Comparison of ENCODE assay signal across 2 cellular contexts in the genomic region with DNA sequence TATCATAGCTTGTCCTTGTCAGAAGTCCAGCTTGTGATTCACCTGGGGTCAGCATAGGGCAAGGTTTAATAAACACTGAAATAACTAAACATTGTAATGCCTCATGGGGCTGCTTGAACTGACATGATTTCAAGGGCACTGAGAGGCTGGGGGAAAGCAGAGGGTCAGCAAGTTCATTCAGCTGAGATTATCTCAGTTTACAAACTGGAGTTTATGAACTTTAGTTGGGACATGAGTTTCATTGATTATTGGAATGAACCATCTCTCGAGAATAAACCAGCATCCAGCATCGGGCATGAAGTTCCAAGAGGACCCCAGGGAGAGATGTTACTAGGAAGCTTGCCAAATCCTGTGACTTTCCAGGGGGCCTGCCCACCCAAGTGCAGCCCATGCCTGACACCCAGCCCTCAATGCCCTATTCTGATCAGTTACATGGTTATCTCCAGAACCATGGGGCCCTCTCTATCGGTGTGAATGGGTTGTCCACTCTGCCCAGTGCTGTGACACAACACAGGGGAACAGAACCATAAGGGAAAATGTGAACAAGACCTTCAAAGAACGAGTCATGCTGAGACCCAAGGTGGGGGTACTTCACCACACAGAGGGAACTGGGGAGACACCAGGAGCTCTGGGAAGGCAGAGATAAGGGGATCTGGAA.
TF ChIP-seq lines count a peak whose summit lies in the region.

No MANE protein-coding gene starts in this region.

TF ChIP-seq in WTC11, 78 proteins besides CTCF, POLR2A, EP300 and RAD21:
- TF ChIP-seq EMX1 (CRISPR knock-in tag; IDR thresholded peaks at IDR 0.05) (no peak), ATF1 (CRISPR knock-in tag; IDR thresholded peaks at IDR 0.05) (no peak), GTF2I (CRISPR knock-in tag; conservative IDR thresholded peaks at IDR 0.05) (no peak), TP53 (CRISPR knock-in tag; IDR thresholded peaks at IDR 0.05) (no peak), TEAD1 (CRISPR knock-in tag; IDR thresholded peaks at IDR 0.05) (no peak), ZNF263 (CRISPR knock-in tag; IDR thresholded peaks at IDR 0.05; ENCODE audit: low read depth) (no peak), GABPB1 (CRISPR knock-in tag; IDR thresholded peaks at IDR 0.05) (peak; percentile 72)
- TF ChIP-seq, protein P1, sequence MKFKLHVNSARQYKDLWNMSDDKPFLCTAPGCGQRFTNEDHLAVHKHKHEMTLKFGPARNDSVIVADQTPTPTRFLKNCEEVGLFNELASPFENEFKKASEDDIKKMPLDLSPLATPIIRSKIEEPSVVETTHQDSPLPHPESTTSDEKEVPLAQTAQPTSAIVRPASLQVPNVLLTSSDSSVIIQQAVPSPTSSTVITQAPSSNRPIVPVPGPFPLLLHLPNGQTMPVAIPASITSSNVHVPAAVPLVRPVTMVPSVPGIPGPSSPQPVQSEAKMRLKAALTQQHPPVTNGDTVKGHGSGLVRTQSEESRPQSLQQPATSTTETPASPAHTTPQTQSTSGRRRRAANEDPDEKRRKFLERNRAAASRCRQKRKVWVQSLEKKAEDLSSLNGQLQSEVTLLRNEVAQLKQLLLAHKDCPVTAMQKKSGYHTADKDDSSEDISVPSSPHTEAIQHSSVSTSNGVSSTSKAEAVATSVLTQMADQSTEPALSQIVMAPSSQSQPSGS (CRISPR knock-in tag; IDR thresholded peaks at IDR 0.05; ENCODE audit: borderline replicate concordance, low read depth): no peak
- TF ChIP-seq, protein P2, sequence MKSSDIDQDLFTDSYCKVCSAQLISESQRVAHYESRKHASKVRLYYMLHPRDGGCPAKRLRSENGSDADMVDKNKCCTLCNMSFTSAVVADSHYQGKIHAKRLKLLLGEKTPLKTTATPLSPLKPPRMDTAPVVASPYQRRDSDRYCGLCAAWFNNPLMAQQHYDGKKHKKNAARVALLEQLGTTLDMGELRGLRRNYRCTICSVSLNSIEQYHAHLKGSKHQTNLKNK (CRISPR knock-in tag; IDR thresholded peaks at IDR 0.05): no peak
TF ChIP-seq in WTC11: peak in this region for 1.

TF ChIP-seq in HepG2, 621 proteins besides CTCF, POLR2A, EP300 and RAD21 (continues in another document):
- TF ChIP-seq, protein P3, sequence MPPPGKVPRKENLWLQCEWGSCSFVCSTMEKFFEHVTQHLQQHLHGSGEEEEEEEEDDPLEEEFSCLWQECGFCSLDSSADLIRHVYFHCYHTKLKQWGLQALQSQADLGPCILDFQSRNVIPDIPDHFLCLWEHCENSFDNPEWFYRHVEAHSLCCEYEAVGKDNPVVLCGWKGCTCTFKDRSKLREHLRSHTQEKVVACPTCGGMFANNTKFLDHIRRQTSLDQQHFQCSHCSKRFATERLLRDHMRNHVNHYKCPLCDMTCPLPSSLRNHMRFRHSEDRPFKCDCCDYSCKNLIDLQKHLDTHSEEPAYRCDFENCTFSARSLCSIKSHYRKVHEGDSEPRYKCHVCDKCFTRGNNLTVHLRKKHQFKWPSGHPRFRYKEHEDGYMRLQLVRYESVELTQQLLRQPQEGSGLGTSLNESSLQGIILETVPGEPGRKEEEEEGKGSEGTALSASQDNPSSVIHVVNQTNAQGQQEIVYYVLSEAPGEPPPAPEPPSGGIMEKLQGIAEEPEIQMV (CRISPR knock-in tag; IDR thresholded peaks at IDR 0.05; ENCODE audit: low read depth): 0 out of 2 replicates have a peak, but pooled peaks have one; percentile 24
- TF ChIP-seq PHF20 (CRISPR knock-in tag; IDR thresholded peaks at IDR 0.05) (no peak), KAT8 (CRISPR knock-in tag; IDR thresholded peaks at IDR 0.05) (peak; percentile 45; the same call in 1 of the 2 replicates), MEF2D (CRISPR knock-in tag; IDR thresholded peaks at IDR 0.05) (peak; percentile 71; the same call in 1 of the 2 replicates), NFIC (IDR thresholded peaks at IDR 0.05; ENCODE audit: low read length) (peak; percentile 85), MAF1 (CRISPR knock-in tag; IDR thresholded peaks at IDR 0.05; ENCODE audit: borderline replicate concordance) (no peak), TP53 (CRISPR knock-in tag; conservative IDR thresholded peaks at IDR 0.05) (0 out of 2 replicates have a peak, but pooled peaks have one; percentile 12), SRSF9 (IDR thresholded peaks at IDR 0.05; ENCODE audit: borderline replicate concordance, insufficient read depth, low read depth, low read length, poor library complexity, severe bottlenecking) (no peak), JUN (CRISPR knock-in tag; IDR thresholded peaks at IDR 0.05) (peak; percentile 2; the same call in 1 of the 2 replicates), ZBTB1 (CRISPR knock-in tag; IDR thresholded peaks at IDR 0.05; ENCODE audit: borderline replicate concordance) (no peak), FOXP1 (IDR thresholded peaks at IDR 0.05) (no peak), FOXP1 (CRISPR knock-in tag; IDR thresholded peaks at IDR 0.05) (peak; percentile 80), SMC3 (IDR thresholded peaks at IDR 0.05; ENCODE audit: low read length) (peak; percentile 10; the same call in 1 of the 2 replicates), ZNF224 (CRISPR knock-in tag; IDR thresholded peaks at IDR 0.05) (peak; percentile 72; the same call in 1 of the 2 replicates), ZNF556 (CRISPR knock-in tag; IDR thresholded peaks at IDR 0.05; ENCODE audit: borderline replicate concordance) (no peak; the same call in 1 of the 2 replicates), TCF12 (IDR thresholded peaks at IDR 0.05) (no peak), TCF12 (CRISPR knock-in tag; IDR thresholded peaks at IDR 0.05) (0 out of 2 replicates have a peak, but pooled peaks have one; percentile 23), PAF1 (CRISPR knock-in tag; IDR thresholded peaks at IDR 0.05) (no peak), NPAS2 (CRISPR knock-in tag; IDR thresholded peaks at IDR 0.05; ENCODE audit: borderline replicate concordance) (no peak), ZNF431 (CRISPR knock-in tag; IDR thresholded peaks at IDR 0.05; ENCODE audit: borderline replicate concordance, low read depth) (peak; percentile 45; the same call in 1 of the 2 replicates), ZNF34 (CRISPR knock-in tag; IDR thresholded peaks at IDR 0.05; ENCODE audit: borderline replicate concordance) (no peak), NCOA1 (CRISPR knock-in tag; IDR thresholded peaks at IDR 0.05) (peak; percentile 56; the same call in 1 of the 2 replicates), GABPA (IDR thresholded peaks at IDR 0.05; ENCODE audit: low read depth, low read length) (no peak), GABPA (CRISPR knock-in tag; IDR thresholded peaks at IDR 0.05; ENCODE audit: low read depth) (peak; percentile 39; the same call in 1 of the 2 replicates), SRF (IDR thresholded peaks at IDR 0.05; ENCODE audit: low read depth, low read length) (no peak), ZNF749 (CRISPR knock-in tag; IDR thresholded peaks at IDR 0.05; ENCODE audit: borderline replicate concordance) (no peak), ZNF883 (CRISPR knock-in tag; IDR thresholded peaks at IDR 0.05; ENCODE audit: not compliant biosample characterization) (no peak), ZNF121 (CRISPR knock-in tag; IDR thresholded peaks at IDR 0.05) (no peak; the same call in 1 of the 2 replicates), TBX2 (CRISPR knock-in tag; IDR thresholded peaks at IDR 0.05; ENCODE audit: borderline replicate concordance) (peak; percentile 77), CENPX (CRISPR knock-in tag; IDR thresholded peaks at IDR 0.05) (no peak), ZNF20 (CRISPR knock-in tag; IDR thresholded peaks at IDR 0.05) (no peak)
- TF ChIP-seq, protein P4, sequence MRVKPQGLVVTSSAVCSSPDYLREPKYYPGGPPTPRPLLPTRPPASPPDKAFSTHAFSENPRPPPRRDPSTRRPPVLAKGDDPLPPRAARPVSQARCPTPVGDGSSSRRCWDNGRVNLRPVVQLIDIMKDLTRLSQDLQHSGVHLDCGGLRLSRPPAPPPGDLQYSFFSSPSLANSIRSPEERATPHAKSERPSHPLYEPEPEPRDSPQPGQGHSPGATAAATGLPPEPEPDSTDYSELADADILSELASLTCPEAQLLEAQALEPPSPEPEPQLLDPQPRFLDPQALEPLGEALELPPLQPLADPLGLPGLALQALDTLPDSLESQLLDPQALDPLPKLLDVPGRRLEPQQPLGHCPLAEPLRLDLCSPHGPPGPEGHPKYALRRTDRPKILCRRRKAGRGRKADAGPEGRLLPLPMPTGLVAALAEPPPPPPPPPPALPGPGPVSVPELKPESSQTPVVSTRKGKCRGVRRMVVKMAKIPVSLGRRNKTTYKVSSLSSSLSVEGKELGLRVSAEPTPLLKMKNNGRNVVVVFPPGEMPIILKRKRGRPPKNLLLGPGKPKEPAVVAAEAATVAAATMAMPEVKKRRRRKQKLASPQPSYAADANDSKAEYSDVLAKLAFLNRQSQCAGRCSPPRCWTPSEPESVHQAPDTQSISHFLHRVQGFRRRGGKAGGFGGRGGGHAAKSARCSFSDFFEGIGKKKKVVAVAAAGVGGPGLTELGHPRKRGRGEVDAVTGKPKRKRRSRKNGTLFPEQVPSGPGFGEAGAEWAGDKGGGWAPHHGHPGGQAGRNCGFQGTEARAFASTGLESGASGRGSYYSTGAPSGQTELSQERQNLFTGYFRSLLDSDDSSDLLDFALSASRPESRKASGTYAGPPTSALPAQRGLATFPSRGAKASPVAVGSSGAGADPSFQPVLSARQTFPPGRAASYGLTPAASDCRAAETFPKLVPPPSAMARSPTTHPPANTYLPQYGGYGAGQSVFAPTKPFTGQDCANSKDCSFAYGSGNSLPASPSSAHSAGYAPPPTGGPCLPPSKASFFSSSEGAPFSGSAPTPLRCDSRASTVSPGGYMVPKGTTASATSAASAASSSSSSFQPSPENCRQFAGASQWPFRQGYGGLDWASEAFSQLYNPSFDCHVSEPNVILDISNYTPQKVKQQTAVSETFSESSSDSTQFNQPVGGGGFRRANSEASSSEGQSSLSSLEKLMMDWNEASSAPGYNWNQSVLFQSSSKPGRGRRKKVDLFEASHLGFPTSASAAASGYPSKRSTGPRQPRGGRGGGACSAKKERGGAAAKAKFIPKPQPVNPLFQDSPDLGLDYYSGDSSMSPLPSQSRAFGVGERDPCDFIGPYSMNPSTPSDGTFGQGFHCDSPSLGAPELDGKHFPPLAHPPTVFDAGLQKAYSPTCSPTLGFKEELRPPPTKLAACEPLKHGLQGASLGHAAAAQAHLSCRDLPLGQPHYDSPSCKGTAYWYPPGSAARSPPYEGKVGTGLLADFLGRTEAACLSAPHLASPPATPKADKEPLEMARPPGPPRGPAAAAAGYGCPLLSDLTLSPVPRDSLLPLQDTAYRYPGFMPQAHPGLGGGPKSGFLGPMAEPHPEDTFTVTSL (CRISPR knock-in tag; IDR thresholded peaks at IDR 0.05; ENCODE audit: borderline replicate concordance): peak; percentile 93; the same call in 1 of the 2 replicates
- TF ChIP-seq, protein P5, sequence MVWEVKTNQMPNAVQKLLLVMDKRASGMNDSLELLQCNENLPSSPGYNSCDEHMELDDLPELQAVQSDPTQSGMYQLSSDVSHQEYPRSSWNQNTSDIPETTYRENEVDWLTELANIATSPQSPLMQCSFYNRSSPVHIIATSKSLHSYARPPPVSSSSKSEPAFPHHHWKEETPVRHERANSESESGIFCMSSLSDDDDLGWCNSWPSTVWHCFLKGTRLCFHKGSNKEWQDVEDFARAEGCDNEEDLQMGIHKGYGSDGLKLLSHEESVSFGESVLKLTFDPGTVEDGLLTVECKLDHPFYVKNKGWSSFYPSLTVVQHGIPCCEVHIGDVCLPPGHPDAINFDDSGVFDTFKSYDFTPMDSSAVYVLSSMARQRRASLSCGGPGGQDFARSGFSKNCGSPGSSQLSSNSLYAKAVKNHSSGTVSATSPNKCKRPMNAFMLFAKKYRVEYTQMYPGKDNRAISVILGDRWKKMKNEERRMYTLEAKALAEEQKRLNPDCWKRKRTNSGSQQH (CRISPR knock-in tag; IDR thresholded peaks at IDR 0.05; ENCODE audit: low read depth): no peak
- TF ChIP-seq, protein P6, sequence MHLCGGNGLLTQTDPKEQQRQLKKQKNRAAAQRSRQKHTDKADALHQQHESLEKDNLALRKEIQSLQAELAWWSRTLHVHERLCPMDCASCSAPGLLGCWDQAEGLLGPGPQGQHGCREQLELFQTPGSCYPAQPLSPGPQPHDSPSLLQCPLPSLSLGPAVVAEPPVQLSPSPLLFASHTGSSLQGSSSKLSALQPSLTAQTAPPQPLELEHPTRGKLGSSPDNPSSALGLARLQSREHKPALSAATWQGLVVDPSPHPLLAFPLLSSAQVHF (CRISPR knock-in tag; IDR thresholded peaks at IDR 0.05): no peak
- TF ChIP-seq, protein P7, sequence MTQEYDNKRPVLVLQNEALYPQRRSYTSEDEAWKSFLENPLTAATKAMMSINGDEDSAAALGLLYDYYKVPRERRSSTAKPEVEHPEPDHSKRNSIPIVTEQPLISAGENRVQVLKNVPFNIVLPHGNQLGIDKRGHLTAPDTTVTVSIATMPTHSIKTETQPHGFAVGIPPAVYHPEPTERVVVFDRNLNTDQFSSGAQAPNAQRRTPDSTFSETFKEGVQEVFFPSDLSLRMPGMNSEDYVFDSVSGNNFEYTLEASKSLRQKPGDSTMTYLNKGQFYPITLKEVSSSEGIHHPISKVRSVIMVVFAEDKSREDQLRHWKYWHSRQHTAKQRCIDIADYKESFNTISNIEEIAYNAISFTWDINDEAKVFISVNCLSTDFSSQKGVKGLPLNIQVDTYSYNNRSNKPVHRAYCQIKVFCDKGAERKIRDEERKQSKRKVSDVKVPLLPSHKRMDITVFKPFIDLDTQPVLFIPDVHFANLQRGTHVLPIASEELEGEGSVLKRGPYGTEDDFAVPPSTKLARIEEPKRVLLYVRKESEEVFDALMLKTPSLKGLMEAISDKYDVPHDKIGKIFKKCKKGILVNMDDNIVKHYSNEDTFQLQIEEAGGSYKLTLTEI (CRISPR knock-in tag; conservative IDR thresholded peaks at IDR 0.05): no peak
- TF ChIP-seq, protein P8, sequence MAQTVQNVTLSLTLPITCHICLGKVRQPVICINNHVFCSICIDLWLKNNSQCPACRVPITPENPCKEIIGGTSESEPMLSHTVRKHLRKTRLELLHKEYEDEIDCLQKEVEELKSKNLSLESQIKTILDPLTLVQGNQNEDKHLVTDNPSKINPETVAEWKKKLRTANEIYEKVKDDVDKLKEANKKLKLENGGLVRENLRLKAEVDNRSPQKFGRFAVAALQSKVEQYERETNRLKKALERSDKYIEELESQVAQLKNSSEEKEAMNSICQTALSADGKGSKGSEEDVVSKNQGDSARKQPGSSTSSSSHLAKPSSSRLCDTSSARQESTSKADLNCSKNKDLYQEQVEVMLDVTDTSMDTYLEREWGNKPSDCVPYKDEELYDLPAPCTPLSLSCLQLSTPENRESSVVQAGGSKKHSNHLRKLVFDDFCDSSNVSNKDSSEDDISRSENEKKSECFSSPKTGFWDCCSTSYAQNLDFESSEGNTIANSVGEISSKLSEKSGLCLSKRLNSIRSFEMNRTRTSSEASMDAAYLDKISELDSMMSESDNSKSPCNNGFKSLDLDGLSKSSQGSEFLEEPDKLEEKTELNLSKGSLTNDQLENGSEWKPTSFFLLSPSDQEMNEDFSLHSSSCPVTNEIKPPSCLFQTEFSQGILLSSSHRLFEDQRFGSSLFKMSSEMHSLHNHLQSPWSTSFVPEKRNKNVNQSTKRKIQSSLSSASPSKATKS (CRISPR knock-in tag; IDR thresholded peaks at IDR 0.05): no peak
- TF ChIP-seq, protein P9, sequence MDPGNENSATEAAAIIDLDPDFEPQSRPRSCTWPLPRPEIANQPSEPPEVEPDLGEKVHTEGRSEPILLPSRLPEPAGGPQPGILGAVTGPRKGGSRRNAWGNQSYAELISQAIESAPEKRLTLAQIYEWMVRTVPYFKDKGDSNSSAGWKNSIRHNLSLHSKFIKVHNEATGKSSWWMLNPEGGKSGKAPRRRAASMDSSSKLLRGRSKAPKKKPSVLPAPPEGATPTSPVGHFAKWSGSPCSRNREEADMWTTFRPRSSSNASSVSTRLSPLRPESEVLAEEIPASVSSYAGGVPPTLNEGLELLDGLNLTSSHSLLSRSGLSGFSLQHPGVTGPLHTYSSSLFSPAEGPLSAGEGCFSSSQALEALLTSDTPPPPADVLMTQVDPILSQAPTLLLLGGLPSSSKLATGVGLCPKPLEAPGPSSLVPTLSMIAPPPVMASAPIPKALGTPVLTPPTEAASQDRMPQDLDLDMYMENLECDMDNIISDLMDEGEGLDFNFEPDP (CRISPR knock-in tag; conservative IDR thresholded peaks at IDR 0.05): no peak
- TF ChIP-seq, protein P10, sequence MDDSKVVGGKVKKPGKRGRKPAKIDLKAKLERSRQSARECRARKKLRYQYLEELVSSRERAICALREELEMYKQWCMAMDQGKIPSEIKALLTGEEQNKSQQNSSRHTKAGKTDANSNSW (CRISPR knock-in tag; IDR thresholded peaks at IDR 0.05; ENCODE audit: borderline replicate concordance): no peak
